10 cellular contexts compared by ENCODE assay signal in genomic region chr9:33065157-33066076, GRCh38. TPM values are rescaled to one million over a fixed set of nuclear protein-coding genes. Genes with fewer than 3 reads are reported as not detected.
DNase-seq lines count a peak whose midpoint lies in the region; ATAC-seq and TF ChIP-seq lines count a peak whose summit lies in the region.
"Had no signal": no experiment of that assay in that cellular context is flagged by ENCODE, and none has a peak within 500 bp of the region (broad histone marks: within the 10 kb centered on the region; RNA-seq: fewer than 3 reads in every experiment).

No MANE protein-coding gene starts in this region.

- no peak overlapping the region for H3K27ac ChIP-seq in ovary
- H3K27ac ChIP-seq: left lung had no signal

- no peak for TF ChIP-seq EP300 in ovary (IDR thresholded peaks at IDR 0.05)

- H3K27ac Mint-ChIP-seq in activated T-helper 17 cell treated with anti-CD3 and anti-CD28 coated beads, Interleukin-2, amount 50 U/mL, for 72 hours, result peak overlapping the region; percentile 20
- H3K27ac Mint-ChIP-seq in Calu3 (ENCODE audit: unreplicated experiment), result no peak overlapping the region

- peaks cover 9% of the 10 kb centered on the region for H3K4me1 Mint-ChIP-seq in activated T-helper 17 cell treated with anti-CD3 and anti-CD28 coated beads, Interleukin-2, amount 50 U/mL, for 72 hours
- no peaks in the 10 kb centered on the region for H3K4me1 Mint-ChIP-seq in Calu3 (ENCODE audit: low read depth, unreplicated experiment)

- no TSS peak for BruUV-seq in Calu3 (replicated peaks; lab: Mats Ljungman, UMichigan)

- TF ChIP-seq POLR2A in ovary (IDR thresholded peaks at IDR 0.05), result no peak

- no peaks in the 10 kb centered on the region for H3K9me3 ChIP-seq in ovary
- H3K9me3 ChIP-seq: left lung had no signal

- intact Hi-C loops in ovary (cut with DNase I), result no loop called here
- intact Hi-C loops in Calu3 (cut with micrococcal nuclease; ENCODE audit: unreplicated experiment), result no loop called here

- peak; percentile 88 for ATAC-seq in GM18511 (IDR thresholded peaks at IDR 0.05; ENCODE audit: unreplicated experiment)
- ATAC-seq in GM21367 (IDR thresholded peaks at IDR 0.05; ENCODE audit: unreplicated experiment), result peak; percentile 70
- ATAC-seq in HG03196 (IDR thresholded peaks at IDR 0.05; ENCODE audit: unreplicated experiment), result peak; percentile 65
- ATAC-seq in activated T-helper 17 cell treated with anti-CD3 and anti-CD28 coated beads, Interleukin-2, amount 50 U/mL, for 72 hours (replicated peaks), result no peak
- ATAC-seq: left lung had no signal

- no peak for TF ChIP-seq CTCF in ovary (IDR thresholded peaks at IDR 0.05)
- no peak for TF ChIP-seq CTCF in Calu3 (IDR thresholded peaks at IDR 0.05; ENCODE audit: unreplicated experiment)

- H3K36me3 ChIP-seq in ovary, result no peaks in the 10 kb centered on the region

- no peak overlapping the region for H3K4me3 Mint-ChIP-seq in activated T-helper 17 cell treated with anti-CD3 and anti-CD28 coated beads, Interleukin-2, amount 50 U/mL, for 72 hours
- no peak overlapping the region for H3K4me3 Mint-ChIP-seq in Calu3 (ENCODE audit: low read depth, unreplicated experiment)

- CTCF ChIA-PET in Calu3 (lab: Charles Lee), result no interaction called here

- peaks cover 99% of the 10 kb centered on the region for H3K36me3 Mint-ChIP-seq in activated T-helper 17 cell treated with anti-CD3 and anti-CD28 coated beads, Interleukin-2, amount 50 U/mL, for 72 hours (ENCODE audit: low read depth)
- peaks cover 22% of the 10 kb centered on the region for H3K36me3 Mint-ChIP-seq in Calu3 (ENCODE audit: insufficient read depth, unreplicated experiment)

- no peaks in the 10 kb centered on the region for H3K4me1 ChIP-seq in ovary (ENCODE audit: insufficient read depth)

- no peaks in the 10 kb centered on the region for H3K27me3 Mint-ChIP-seq in activated T-helper 17 cell treated with anti-CD3 and anti-CD28 coated beads, Interleukin-2, amount 50 U/mL, for 72 hours
- no peaks in the 10 kb centered on the region for H3K27me3 Mint-ChIP-seq in Calu3 (ENCODE audit: unreplicated experiment)

- WGBS in ovary, 3 donors, result 87 to 93% (median 93%) methylated on average over 5 of the region's 5 CpGs

- H3K4me3 ChIP-seq in ovary, result no peak overlapping the region
- H3K4me3 ChIP-seq: left lung had no signal

- DNase-seq in NCI-H2081 (lab: John Stamatoyannopoulos, UW) (no peak), ovary (no peak), NCI-H446 (lab: John Stamatoyannopoulos, UW) (no peak), Calu3 (no peak)
- DNase-seq: IMR-90, left lung had no signal

- no peaks in the 10 kb centered on the region for H3K27me3 ChIP-seq in ovary
- H3K27me3 ChIP-seq: left lung had no signal

- no peaks in the 10 kb centered on the region for H3K9me3 Mint-ChIP-seq in activated T-helper 17 cell treated with anti-CD3 and anti-CD28 coated beads, Interleukin-2, amount 50 U/mL, for 72 hours
- H3K9me3 Mint-ChIP-seq in Calu3 (ENCODE audit: low read depth, unreplicated experiment), result no peaks in the 10 kb centered on the region

RNA-seq across cellular contexts. Expression of gene SMU1, which starts 11.1 kb away (rescaled TPM):
- total RNA-seq in activated T-helper 17 cell treated with anti-CD3 and anti-CD28 coated beads, Interleukin-2, amount 50 U/mL, for 72 hours, result 10 to 100 TPM; 24.2 to 30.9 TPM
- total RNA-seq in ovary, result 10 to 100 TPM; 14.9 to 28.6 (median 25.6) TPM
- polyA plus RNA-seq in ovary, result 10 to 100 TPM; 12.2 to 22.3 TPM
- total RNA-seq in Calu3 (2022), result 12.3 and 13.4 TPM in 2 replicates

RNA-seq across cellular contexts. Expression of gene DNAJA1, which starts 40.3 kb away (rescaled TPM):
- total RNA-seq in activated T-helper 17 cell treated with anti-CD3 and anti-CD28 coated beads, Interleukin-2, amount 50 U/mL, for 72 hours, result 100 to 1,000 TPM; 132 to 220 TPM
- total RNA-seq in ovary (100 to 1,000 TPM in 4 of 7 donors, 10 to 100 TPM in 3; 66.1 to 156 (median 112) TPM), Calu3 (2022) (186 and 194 TPM in 2 replicates)
- polyA plus RNA-seq in ovary, result 100 to 1,000 TPM in 1 of 2 donors, 10 to 100 TPM in 1; 62.6 to 159 TPM
